ENCODE assay signal across 1 cellular context in the genomic region with DNA sequence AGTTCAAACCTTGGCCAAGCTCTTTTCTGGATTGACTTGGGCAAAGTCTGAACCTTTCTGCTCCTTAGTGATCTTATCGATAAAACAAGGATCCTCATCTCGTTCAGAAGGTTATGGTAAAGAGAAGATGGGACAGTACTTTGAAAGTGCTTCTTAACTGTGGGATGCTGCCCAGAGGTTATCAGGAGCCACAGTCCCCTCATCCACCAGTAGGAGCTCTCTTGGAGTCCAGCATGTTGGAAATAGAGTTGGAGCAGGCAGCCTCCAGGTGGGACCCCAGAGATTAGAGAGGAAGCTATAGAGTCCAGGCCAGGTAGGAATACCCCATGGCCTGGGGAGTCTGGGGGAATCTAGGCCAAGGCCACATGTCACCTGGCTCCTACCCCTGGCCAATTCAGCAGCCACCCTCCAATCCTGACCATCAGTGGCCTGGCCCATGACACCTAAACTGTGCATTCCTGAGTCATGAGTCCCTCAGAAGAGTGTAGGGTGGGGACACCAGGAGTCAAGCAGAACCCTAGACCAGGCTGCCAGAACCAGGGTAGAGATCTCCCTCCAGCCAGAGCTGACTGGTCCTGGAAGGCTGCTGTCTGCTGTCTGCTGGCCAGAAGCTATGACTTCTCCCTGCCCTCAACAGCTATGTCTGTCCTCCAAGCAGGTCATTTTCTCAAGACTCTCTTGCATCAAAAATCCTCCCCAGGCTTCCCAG.
TF ChIP-seq lines count a peak whose summit lies in the region.

No MANE protein-coding gene starts in this region.

TF ChIP-seq in H1, 55 proteins besides CTCF, POLR2A, EP300 and RAD21:
- TF ChIP-seq TCF12 (IDR thresholded peaks at IDR 0.05; ENCODE audit: low read depth, low read length) (no peak), MAX (IDR thresholded peaks at IDR 0.05) (no peak)
